ENCODE assay signal across 16 cellular contexts in genomic region chr1:21537932-21538630, GRCh38. TPM values are rescaled to one million over a fixed set of nuclear protein-coding genes. Genes with fewer than 3 reads are reported as not detected.
DNase-seq lines count a peak whose midpoint lies in the region; ATAC-seq and TF ChIP-seq lines count a peak whose summit lies in the region.
"Had no signal": no experiment of that assay in that cellular context is flagged by ENCODE, and none has a peak within 500 bp of the region (broad histone marks: within the 10 kb centered on the region; RNA-seq: fewer than 3 reads in every experiment).

No MANE protein-coding gene starts in this region.

- no peak overlapping the region for H3K56ac ChIP-seq in H9 (ENCODE audit: insufficient read length, low read depth, low read length)

- no peak overlapping the region for H3K27ac ChIP-seq in H9 (ENCODE audit: insufficient read length, low read depth, low read length)
- H3K27ac ChIP-seq: epithelial cell of prostate, tibial artery, WERI-Rb-1 had no signal

- no peak for TF ChIP-seq CTCF in H9 (conservative IDR thresholded peaks at IDR 0.05)

- H3K27ac Mint-ChIP-seq in H9 = peak overlapping the region; percentile 84 to 95 (median 94); a peak in 6 of 7 replicates
- no peak overlapping the region for H3K27ac Mint-ChIP-seq in T-helper 2 cell treated with Interferon-gamma antibody and Interleukin-4, amounts not matched to agents 5 μg/mL and 100 μg/mL, for 36 hours
- H3K27ac Mint-ChIP-seq: activated CD8-positive, alpha-beta memory T cell treated with anti-CD3 and anti-CD28 coated beads, Interleukin-2, amount 10 ng/mL, durations not matched to agents 7 days and 5 days; activated naive CD4-positive, alpha-beta T cell treated with anti-CD3 and anti-CD28 coated beads for 36 hours had no signal

- H3K4me1 ChIP-seq in H9 (ENCODE audit: insufficient read depth, low read length) = peaks cover 4% of the 10 kb centered on the region; the same call in 1 of the 2 replicates

- H2BK5ac ChIP-seq in H9 (ENCODE audit: insufficient read length, low read length) = no peak overlapping the region

- DNase-seq in H9 (no peak), left colon (no peak), sciatic nerve (ENCODE audit: low spot score) (peak; percentile 65), DMS153 treated with DMSO at 0.1 percent for 48 hours (lab: John Stamatoyannopoulos, UW; ENCODE audit: unreplicated experiment) (no peak), NCI-H226 (no peak)
- no peak for DNase-seq in T-helper 2 cell treated with Interferon-gamma antibody and Interleukin-4, amounts not matched to agents 5 μg/mL and 100 μg/mL, for 36 hours (ENCODE audit: low spot score)
- DNase-seq: activated CD8-positive, alpha-beta memory T cell treated with anti-CD3 and anti-CD28 coated beads, Interleukin-2, amount 10 ng/mL, durations not matched to agents 7 days and 5 days; activated naive CD4-positive, alpha-beta T cell treated with anti-CD3 and anti-CD28 coated beads for 36 hours; cerebellar nuclear complex; DMS153; NCI-H345; tibial artery; WERI-Rb-1 had no signal

- intact Hi-C loops in left colon (cut with DNase I, micrococcal nuclease) (no loop called here), sciatic nerve (cut with DNase I) (no loop called here)

- no peak overlapping the region for H3K4ac ChIP-seq in H9 (ENCODE audit: low read depth, low read length)

- ATAC-seq in esophagus mucosa (peak; percentile 31), left colon (peak; percentile 18), sciatic nerve (peak; percentile 77), GM19035 (IDR thresholded peaks at IDR 0.05; ENCODE audit: unreplicated experiment) (no peak)
- ATAC-seq: activated CD8-positive, alpha-beta memory T cell treated with anti-CD3 and anti-CD28 coated beads, Interleukin-2, amount 10 ng/mL, durations not matched to agents 7 days and 5 days had no signal

- H3K14ac ChIP-seq in H9 (ENCODE audit: insufficient read depth, low read length) = peak overlapping the region; percentile 4

- no peak overlapping the region for H2AFZ ChIP-seq in H9 (ENCODE audit: low read length)

- no peaks in the 10 kb centered on the region for H3K79me2 ChIP-seq in H9 (ENCODE audit: insufficient read depth, low read length)

- H3K27me3 ChIP-seq in H9 (ENCODE audit: insufficient read depth, low read length) = no peaks in the 10 kb centered on the region

- no CpG with 5 or more reads among the region's 27 CpGs for WGBS in H9 (ENCODE audit: extremely low coverage, insufficient read length, low lambda C conversion rate)

- H4K20me1 ChIP-seq in H9 (ENCODE audit: control insufficient read depth, insufficient read depth, insufficient read length) = no peaks in the 10 kb centered on the region

- no peaks in the 10 kb centered on the region for H3K23me2 ChIP-seq in H9 (ENCODE audit: insufficient read length, low read depth, low read length, poor library complexity, severe bottlenecking)

- H3K27me3 Mint-ChIP-seq in H9 (ENCODE audit: low read depth) = no peaks in the 10 kb centered on the region
- peaks cover 19% of the 10 kb centered on the region for H3K27me3 Mint-ChIP-seq in T-helper 2 cell treated with Interferon-gamma antibody and Interleukin-4, amounts not matched to agents 5 μg/mL and 100 μg/mL, for 36 hours (ENCODE audit: low read depth)

- no peak overlapping the region for H3T11ph ChIP-seq in H9 (ENCODE audit: low read length)

- no peak overlapping the region for H3K4me2 ChIP-seq in H9 (ENCODE audit: insufficient read depth, insufficient read length, low read length)

- no peak overlapping the region for H4K8ac ChIP-seq in H9 (replicated peaks; ENCODE audit: insufficient read length, low read depth, low read length)

- no peak overlapping the region for H2BK12ac ChIP-seq in H9 (ENCODE audit: insufficient read length, low read depth, low read length)

- H3K4me3 Mint-ChIP-seq in H9 = no peak overlapping the region; a peak in 1 of 5 replicates
- no peak overlapping the region for H3K4me3 Mint-ChIP-seq in T-helper 2 cell treated with Interferon-gamma antibody and Interleukin-4, amounts not matched to agents 5 μg/mL and 100 μg/mL, for 36 hours
- H3K4me3 Mint-ChIP-seq: activated CD8-positive, alpha-beta memory T cell treated with anti-CD3 and anti-CD28 coated beads, Interleukin-2, amount 10 ng/mL, durations not matched to agents 7 days and 5 days; activated naive CD4-positive, alpha-beta T cell treated with anti-CD3 and anti-CD28 coated beads for 36 hours had no signal

- no peak overlapping the region for H2BK15ac ChIP-seq in H9 (ENCODE audit: low read depth, low read length)

- peak overlapping the region; percentile 29 for H3K18ac ChIP-seq in H9 (ENCODE audit: insufficient read length, low read depth, low read length)

- H4K5ac ChIP-seq in H9 (ENCODE audit: insufficient read length, low read depth, low read length) = no peak overlapping the region

- H2BK120ac ChIP-seq in H9 (ENCODE audit: low read depth, low read length, poor library complexity, severe bottlenecking) = no peak overlapping the region

- no peak overlapping the region for H4K91ac ChIP-seq in H9 (ENCODE audit: insufficient read length, low read depth, low read length)

- no peaks in the 10 kb centered on the region for H3K9me3 ChIP-seq in H9 (ENCODE audit: control insufficient read depth, low read depth, low read length)
- H3K9me3 ChIP-seq: tibial artery had no signal

- H3K36me3 Mint-ChIP-seq in H9 (ENCODE audit: insufficient read depth in 1 of 3, low read depth in 3 of 3) = no peaks in the 10 kb centered on the region
- H3K36me3 Mint-ChIP-seq in T-helper 2 cell treated with Interferon-gamma antibody and Interleukin-4, amounts not matched to agents 5 μg/mL and 100 μg/mL, for 36 hours (ENCODE audit: low read depth) = no peaks in the 10 kb centered on the region
- H3K36me3 Mint-ChIP-seq: activated CD8-positive, alpha-beta memory T cell treated with anti-CD3 and anti-CD28 coated beads, Interleukin-2, amount 10 ng/mL, durations not matched to agents 7 days and 5 days had no signal

- no peaks in the 10 kb centered on the region for H3K9me3 Mint-ChIP-seq in H9
- H3K9me3 Mint-ChIP-seq in T-helper 2 cell treated with Interferon-gamma antibody and Interleukin-4, amounts not matched to agents 5 μg/mL and 100 μg/mL, for 36 hours = no peaks in the 10 kb centered on the region
- H3K9me3 Mint-ChIP-seq: activated naive CD4-positive, alpha-beta T cell treated with anti-CD3 and anti-CD28 coated beads for 36 hours had no signal

- peaks cover 39 to 60% of the 10 kb centered on the region in 2 experiments for H3K4me1 Mint-ChIP-seq in H9
- no peaks in the 10 kb centered on the region for H3K4me1 Mint-ChIP-seq in T-helper 2 cell treated with Interferon-gamma antibody and Interleukin-4, amounts not matched to agents 5 μg/mL and 100 μg/mL, for 36 hours (ENCODE audit: low read depth)
- H3K4me1 Mint-ChIP-seq: activated CD8-positive, alpha-beta memory T cell treated with anti-CD3 and anti-CD28 coated beads, Interleukin-2, amount 10 ng/mL, durations not matched to agents 7 days and 5 days had no signal

- H3K23ac ChIP-seq in H9 (ENCODE audit: insufficient read length, low read depth, low read length) = no peak overlapping the region

- no peak overlapping the region for H2AK5ac ChIP-seq in H9 (ENCODE audit: insufficient read length, low read length)

- H3K79me1 ChIP-seq in H9 (ENCODE audit: insufficient read depth, low read depth, low read length, poor library complexity, severe bottlenecking) = no peaks in the 10 kb centered on the region

- no peak overlapping the region for H2BK20ac ChIP-seq in H9 (ENCODE audit: low read depth, low read length, poor library complexity, severe bottlenecking)

- no peak overlapping the region for H3K9ac ChIP-seq in H9 (ENCODE audit: extremely low read depth, insufficient read length, low read length)

RNA-seq across cellular contexts. Expression of gene ALPL, which starts 28.9 kb away (rescaled TPM):
- total RNA-seq in H9 (2021) (84.8 and 92.9 TPM in 2 replicates), esophagus mucosa (3.6 TPM), left colon (1 to 10 TPM; 1.6 to 1.9 TPM), sciatic nerve (14.6 TPM)
- total RNA-seq: activated CD8-positive, alpha-beta memory T cell treated with anti-CD3 and anti-CD28 coated beads, Interleukin-2, amount 10 ng/mL, durations not matched to agents 7 days and 5 days; activated naive CD4-positive, alpha-beta T cell treated with anti-CD3 and anti-CD28 coated beads for 36 hours had no signal
